In the genomic region with DNA sequence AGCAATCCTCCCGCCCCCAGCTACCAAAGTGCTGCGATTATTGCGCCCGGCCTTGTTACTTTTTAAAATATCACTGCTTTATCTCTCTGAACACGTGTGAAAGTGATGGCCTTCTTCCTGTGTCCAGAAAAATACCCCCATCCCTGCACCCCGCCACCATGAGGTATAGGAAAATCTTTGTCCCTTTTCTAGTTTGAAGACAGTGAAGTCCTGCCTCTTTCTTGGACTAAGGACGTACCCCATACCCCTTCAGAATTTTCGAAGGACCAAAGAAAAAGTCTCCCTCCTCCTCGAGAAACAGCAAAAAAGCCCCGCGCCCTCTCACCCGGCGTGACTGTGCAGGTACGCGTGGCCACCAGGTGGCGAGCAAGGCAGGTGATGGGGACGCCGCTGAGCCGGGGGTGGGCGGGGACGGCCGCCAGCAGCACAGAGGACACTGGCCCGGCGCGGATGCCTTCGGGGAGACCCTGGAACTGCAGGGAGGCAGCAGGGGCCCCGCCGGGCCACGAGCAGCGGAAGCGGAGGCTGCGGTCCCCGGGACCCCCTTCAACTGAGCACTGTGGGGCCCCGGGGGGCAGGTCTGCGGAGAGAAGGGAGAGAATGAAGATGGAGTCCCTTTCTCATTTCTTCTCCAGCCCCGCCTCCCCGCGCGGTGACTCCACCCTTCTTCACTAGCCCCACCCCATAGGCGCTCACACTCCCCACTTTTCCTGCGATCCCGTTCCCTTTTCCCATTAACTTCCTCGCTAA, we compare ENCODE assay signal across 1 cellular context.
TF ChIP-seq lines count a peak whose summit lies in the region.

No MANE protein-coding gene starts in this region.

TF ChIP-seq in K562, 482 proteins besides CTCF, POLR2A, EP300 and RAD21 (continued from another document and continues in another):
- TF ChIP-seq, protein P1, sequence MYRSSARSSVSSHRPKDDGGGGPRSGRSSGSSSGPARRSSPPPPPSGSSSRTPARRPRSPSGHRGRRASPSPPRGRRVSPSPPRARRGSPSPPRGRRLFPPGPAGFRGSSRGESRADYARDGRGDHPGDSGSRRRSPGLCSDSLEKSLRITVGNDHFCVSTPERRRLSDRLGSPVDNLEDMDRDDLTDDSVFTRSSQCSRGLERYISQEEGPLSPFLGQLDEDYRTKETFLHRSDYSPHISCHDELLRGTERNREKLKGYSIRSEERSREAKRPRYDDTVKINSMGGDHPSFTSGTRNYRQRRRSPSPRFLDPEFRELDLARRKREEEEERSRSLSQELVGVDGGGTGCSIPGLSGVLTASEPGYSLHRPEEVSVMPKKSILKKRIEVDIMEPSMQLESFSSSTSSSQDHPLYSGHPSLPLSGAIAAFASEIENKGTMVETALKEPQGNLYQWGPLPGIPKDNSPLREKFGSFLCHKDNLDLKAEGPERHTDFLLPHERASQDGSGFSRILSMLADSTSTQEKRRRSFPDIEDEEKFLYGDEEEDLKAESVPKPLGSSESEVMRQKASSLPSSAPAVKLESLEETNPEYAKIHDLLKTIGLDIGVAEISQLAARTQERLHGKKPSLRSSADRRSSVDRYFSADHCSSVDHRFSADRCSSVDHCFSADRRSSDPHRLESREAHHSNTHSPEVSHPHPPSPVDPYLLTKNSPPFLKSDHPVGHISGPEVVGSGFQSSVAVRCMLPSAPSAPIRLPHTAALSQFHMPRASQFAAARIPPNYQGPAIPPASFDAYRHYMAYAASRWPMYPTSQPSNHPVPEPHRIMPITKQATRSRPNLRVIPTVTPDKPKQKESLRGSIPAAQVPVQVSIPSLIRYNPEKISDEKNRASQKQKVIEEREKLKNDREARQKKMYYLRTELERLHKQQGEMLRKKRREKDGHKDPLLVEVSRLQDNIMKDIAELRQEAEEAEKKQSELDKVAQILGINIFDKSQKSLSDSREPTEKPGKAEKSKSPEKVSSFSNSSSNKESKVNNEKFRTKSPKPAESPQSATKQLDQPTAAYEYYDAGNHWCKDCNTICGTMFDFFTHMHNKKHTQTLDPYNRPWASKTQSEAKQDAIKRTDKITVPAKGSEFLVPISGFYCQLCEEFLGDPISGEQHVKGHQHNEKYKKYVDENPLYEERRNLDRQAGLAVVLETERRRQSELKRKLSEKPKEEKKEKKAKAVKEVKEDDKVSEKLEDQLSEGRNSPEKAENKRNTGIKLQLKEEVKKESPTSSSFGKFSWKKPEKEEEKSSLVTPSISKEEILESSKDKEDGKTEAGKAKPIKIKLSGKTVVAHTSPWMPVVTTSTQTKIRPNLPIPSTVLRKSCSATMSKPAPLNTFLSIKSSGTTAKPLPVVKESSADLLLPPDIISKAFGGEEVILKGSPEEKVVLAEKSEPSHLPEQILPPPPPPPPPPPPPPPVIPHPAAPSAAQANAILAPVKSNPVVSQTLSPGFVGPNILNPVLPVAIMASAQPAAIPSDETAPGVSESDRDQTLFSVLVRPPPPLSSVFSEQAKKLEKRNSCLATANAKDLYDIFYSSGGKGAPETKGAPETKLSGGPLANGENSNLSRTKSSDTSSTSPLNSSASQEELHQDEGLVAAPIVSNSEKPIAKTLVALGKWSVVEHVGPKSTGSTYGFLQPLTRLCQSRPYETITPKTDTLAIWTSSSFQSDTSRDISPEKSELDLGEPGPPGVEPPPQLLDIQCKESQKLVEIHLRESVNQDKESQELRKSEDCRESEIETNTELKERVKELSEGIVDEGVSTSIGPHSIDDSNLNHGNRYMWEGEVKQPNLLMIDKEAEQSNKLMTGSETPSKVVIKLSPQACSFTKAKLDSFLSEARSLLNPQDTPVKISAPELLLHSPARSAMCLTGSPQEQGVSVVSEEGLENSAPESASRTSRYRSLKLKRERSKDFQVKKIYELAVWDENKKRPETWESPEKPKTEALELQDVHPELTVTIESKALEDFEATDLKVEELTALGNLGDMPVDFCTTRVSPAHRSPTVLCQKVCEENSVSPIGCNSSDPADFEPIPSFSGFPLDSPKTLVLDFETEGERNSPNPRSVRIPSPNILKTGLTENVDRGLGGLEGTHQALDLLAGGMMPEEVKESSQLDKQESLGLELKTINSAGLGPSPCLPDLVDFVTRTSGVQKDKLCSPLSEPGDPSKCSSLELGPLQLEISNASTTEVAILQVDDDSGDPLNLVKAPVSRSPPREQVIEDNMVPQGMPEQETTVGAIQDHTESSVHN (IDR thresholded peaks at IDR 0.05; ENCODE audit: borderline replicate concordance in 1 of 2, low read depth in 1 of 2): no peak
- TF ChIP-seq HMGN3 (IDR thresholded peaks at IDR 0.05; ENCODE audit: borderline replicate concordance, extremely low read depth, insufficient read length, low read depth, low read length) (peak; percentile 77), ZSCAN32 (CRISPR knock-in tag; IDR thresholded peaks at IDR 0.05) (no peak), NR2C1 (IDR thresholded peaks at IDR 0.05) (no peak), NR2C1 (tag; IDR thresholded peaks at IDR 0.05) (no peak), U2AF1 (optimal IDR thresholded peaks at IDR 0.05; ENCODE audit: low read depth, low read length) (no peak), MYNN (IDR thresholded peaks at IDR 0.05) (peak; percentile 32; the same call in 1 of the 2 replicates), MYNN (CRISPR knock-in tag; IDR thresholded peaks at IDR 0.05) (no peak), HDAC1 (IDR thresholded peaks at IDR 0.05) (peak in 1 of 2 experiments; percentile 59; a peak in 2 of 4 replicates), SOX6 (IDR thresholded peaks at IDR 0.05) (no peak), TBP (optimal IDR thresholded peaks at IDR 0.05; ENCODE audit: low read depth, low read length) (no peak), ETV6 (IDR thresholded peaks at IDR 0.05; ENCODE audit: borderline replicate concordance in 1 of 2, low read depth in 2 of 2, low read length in 1 of 2) (no peak), ETV6 (CRISPR knock-in tag; IDR thresholded peaks at IDR 0.05; ENCODE audit: borderline replicate concordance) (no peak), TSC22D4 (tag; IDR thresholded peaks at IDR 0.05) (no peak), PHTF2 (CRISPR knock-in tag; IDR thresholded peaks at IDR 0.05) (no peak), ZNF778 (CRISPR knock-in tag; IDR thresholded peaks at IDR 0.05) (no peak), ZBTB1 (CRISPR knock-in tag; IDR thresholded peaks at IDR 0.05; ENCODE audit: borderline replicate concordance, low read depth) (no peak), ESRRA (IDR thresholded peaks at IDR 0.05; ENCODE audit: borderline replicate concordance, low read depth) (no peak), FOXK1 (CRISPR knock-in tag; IDR thresholded peaks at IDR 0.05; ENCODE audit: borderline replicate concordance) (no peak), RBM14 (IDR thresholded peaks at IDR 0.05; ENCODE audit: borderline replicate concordance, insufficient read depth, low read depth, low read length) (no peak), RBM39 (optimal IDR thresholded peaks at IDR 0.05; ENCODE audit: low read depth, low read length) (no peak)
- TF ChIP-seq, protein P2, sequence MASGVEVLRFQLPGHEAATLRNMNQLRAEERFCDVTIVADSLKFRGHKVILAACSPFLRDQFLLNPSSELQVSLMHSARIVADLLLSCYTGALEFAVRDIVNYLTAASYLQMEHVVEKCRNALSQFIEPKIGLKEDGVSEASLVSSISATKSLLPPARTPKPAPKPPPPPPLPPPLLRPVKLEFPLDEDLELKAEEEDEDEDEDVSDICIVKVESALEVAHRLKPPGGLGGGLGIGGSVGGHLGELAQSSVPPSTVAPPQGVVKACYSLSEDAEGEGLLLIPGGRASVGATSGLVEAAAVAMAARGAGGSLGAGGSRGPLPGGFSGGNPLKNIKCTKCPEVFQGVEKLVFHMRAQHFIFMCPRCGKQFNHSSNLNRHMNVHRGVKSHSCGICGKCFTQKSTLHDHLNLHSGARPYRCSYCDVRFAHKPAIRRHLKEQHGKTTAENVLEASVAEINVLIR (CRISPR knock-in tag; IDR thresholded peaks at IDR 0.05): no peak
- TF ChIP-seq, protein P3, sequence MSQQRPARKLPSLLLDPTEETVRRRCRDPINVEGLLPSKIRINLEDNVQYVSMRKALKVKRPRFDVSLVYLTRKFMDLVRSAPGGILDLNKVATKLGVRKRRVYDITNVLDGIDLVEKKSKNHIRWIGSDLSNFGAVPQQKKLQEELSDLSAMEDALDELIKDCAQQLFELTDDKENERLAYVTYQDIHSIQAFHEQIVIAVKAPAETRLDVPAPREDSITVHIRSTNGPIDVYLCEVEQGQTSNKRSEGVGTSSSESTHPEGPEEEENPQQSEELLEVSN (IDR thresholded peaks at IDR 0.05; ENCODE audit: borderline replicate concordance in 1 of 2, extremely low read depth in 1 of 2, insufficient read depth in 1 of 2, insufficient read length in 1 of 2, low read depth in 1 of 2, low read length in 1 of 2, poor library complexity in 1 of 2, severe bottlenecking in 1 of 2): peak; percentile 44 to 84
- TF ChIP-seq, protein P4, sequence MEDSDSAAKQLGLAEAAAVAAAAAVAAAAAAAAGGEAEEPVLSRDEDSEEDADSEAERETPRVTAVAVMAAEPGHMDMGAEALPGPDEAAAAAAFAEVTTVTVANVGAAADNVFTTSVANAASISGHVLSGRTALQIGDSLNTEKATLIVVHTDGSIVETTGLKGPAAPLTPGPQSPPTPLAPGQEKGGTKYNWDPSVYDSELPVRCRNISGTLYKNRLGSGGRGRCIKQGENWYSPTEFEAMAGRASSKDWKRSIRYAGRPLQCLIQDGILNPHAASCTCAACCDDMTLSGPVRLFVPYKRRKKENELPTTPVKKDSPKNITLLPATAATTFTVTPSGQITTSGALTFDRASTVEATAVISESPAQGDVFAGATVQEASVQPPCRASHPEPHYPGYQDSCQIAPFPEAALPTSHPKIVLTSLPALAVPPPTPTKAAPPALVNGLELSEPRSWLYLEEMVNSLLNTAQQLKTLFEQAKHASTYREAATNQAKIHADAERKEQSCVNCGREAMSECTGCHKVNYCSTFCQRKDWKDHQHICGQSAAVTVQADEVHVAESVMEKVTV (CRISPR knock-in tag; IDR thresholded peaks at IDR 0.05): peak; percentile 62
- TF ChIP-seq, protein P5, sequence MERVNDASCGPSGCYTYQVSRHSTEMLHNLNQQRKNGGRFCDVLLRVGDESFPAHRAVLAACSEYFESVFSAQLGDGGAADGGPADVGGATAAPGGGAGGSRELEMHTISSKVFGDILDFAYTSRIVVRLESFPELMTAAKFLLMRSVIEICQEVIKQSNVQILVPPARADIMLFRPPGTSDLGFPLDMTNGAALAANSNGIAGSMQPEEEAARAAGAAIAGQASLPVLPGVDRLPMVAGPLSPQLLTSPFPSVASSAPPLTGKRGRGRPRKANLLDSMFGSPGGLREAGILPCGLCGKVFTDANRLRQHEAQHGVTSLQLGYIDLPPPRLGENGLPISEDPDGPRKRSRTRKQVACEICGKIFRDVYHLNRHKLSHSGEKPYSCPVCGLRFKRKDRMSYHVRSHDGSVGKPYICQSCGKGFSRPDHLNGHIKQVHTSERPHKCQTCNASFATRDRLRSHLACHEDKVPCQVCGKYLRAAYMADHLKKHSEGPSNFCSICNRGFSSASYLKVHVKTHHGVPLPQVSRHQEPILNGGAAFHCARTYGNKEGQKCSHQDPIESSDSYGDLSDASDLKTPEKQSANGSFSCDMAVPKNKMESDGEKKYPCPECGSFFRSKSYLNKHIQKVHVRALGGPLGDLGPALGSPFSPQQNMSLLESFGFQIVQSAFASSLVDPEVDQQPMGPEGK (CRISPR knock-in tag; IDR thresholded peaks at IDR 0.05; ENCODE audit: borderline replicate concordance): no peak
- TF ChIP-seq, protein P6, sequence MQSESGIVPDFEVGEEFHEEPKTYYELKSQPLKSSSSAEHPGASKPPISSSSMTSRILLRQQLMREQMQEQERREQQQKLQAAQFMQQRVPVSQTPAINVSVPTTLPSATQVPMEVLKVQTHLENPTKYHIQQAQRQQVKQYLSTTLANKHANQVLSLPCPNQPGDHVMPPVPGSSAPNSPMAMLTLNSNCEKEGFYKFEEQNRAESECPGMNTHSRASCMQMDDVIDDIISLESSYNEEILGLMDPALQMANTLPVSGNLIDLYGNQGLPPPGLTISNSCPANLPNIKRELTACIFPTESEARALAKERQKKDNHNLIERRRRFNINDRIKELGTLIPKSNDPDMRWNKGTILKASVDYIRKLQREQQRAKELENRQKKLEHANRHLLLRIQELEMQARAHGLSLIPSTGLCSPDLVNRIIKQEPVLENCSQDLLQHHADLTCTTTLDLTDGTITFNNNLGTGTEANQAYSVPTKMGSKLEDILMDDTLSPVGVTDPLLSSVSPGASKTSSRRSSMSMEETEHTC (IDR thresholded peaks at IDR 0.05): no peak
- TF ChIP-seq, protein P7, sequence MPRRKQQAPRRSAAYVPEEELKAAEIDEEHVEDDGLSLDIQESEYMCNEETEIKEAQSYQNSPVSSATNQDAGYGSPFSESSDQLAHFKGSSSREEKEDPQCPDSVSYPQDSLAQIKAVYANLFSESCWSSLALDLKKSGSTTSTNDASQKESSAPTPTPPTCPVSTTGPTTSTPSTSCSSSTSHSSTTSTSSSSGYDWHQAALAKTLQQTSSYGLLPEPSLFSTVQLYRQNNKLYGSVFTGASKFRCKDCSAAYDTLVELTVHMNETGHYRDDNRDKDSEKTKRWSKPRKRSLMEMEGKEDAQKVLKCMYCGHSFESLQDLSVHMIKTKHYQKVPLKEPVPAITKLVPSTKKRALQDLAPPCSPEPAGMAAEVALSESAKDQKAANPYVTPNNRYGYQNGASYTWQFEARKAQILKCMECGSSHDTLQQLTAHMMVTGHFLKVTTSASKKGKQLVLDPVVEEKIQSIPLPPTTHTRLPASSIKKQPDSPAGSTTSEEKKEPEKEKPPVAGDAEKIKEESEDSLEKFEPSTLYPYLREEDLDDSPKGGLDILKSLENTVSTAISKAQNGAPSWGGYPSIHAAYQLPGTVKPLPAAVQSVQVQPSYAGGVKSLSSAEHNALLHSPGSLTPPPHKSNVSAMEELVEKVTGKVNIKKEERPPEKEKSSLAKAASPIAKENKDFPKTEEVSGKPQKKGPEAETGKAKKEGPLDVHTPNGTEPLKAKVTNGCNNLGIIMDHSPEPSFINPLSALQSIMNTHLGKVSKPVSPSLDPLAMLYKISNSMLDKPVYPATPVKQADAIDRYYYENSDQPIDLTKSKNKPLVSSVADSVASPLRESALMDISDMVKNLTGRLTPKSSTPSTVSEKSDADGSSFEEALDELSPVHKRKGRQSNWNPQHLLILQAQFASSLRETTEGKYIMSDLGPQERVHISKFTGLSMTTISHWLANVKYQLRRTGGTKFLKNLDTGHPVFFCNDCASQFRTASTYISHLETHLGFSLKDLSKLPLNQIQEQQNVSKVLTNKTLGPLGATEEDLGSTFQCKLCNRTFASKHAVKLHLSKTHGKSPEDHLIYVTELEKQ (CRISPR knock-in tag; IDR thresholded peaks at IDR 0.05): no peak
- TF ChIP-seq, protein P8, sequence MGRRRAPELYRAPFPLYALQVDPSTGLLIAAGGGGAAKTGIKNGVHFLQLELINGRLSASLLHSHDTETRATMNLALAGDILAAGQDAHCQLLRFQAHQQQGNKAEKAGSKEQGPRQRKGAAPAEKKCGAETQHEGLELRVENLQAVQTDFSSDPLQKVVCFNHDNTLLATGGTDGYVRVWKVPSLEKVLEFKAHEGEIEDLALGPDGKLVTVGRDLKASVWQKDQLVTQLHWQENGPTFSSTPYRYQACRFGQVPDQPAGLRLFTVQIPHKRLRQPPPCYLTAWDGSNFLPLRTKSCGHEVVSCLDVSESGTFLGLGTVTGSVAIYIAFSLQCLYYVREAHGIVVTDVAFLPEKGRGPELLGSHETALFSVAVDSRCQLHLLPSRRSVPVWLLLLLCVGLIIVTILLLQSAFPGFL (CRISPR knock-in tag; IDR thresholded peaks at IDR 0.05): no peak
